ENCODE assay signal across 12 cellular contexts in genomic region chr9:93579711-93580516, GRCh38. TPM values are rescaled to one million over a fixed set of nuclear protein-coding genes. Genes with fewer than 3 reads are reported as not detected.
DNase-seq lines count a peak whose midpoint lies in the region; ATAC-seq, FAIRE-seq and TF ChIP-seq lines count a peak whose summit lies in the region.
"Had no signal": no experiment of that assay in that cellular context is flagged by ENCODE, and none has a peak within 500 bp of the region (broad histone marks: within the 10 kb centered on the region; RNA-seq: fewer than 3 reads in every experiment).

No MANE protein-coding gene starts in this region.

- H4K20me1 ChIP-seq in BLaER1 (peaks cover 60% of the 10 kb centered on the region), neural progenitor cell (ENCODE audit: low read depth) (peaks cover 47% of the 10 kb centered on the region), GM23248 (ENCODE audit: insufficient read depth) (no peaks in the 10 kb centered on the region; the same call in 1 of the 2 replicates)

- peak; percentile 24 to 47 (median 28) for ATAC-seq in heart left ventricle

- H3K4me1 ChIP-seq in BLaER1 (peaks cover 46% of the 10 kb centered on the region), heart left ventricle (peaks cover 0 to 69% (median 56%) of the 10 kb centered on the region in 12 donors), neural progenitor cell (peaks cover 12% of the 10 kb centered on the region), GM23248 (ENCODE audit: insufficient read depth) (peaks cover 16% of the 10 kb centered on the region)

- 67 to 84% (median 79%) methylated on average over 18 to 20 of the region's 20 CpGs for WGBS in heart left ventricle, 4 donors
- WGBS in GM23248 (ENCODE audit: low coverage in 1 of 2, low lambda C conversion rate in 2 of 2, missing lambda C conversion rate in 2 of 2), 2 experiments = 71 to 72% methylated on average over 20 of the region's 20 CpGs

- DNase-seq in heart left ventricle (no peak), neural progenitor cell (ENCODE audit: low spot score) (no peak), OCI-M2 (lab: John Stamatoyannopoulos, UW; ENCODE audit: unreplicated experiment) (no peak), GM19239 (ENCODE audit: insufficient read length, low spot score) (no peak), NCI-H1092 treated with DMSO at 0.1 percent for 48 hours (lab: John Stamatoyannopoulos, UW) (no peak), GM23248 (no peak)
- DNase-seq: NCI-H1694 treated with DMSO at 0.1 percent for 48 hours, occipital lobe had no signal

- peaks cover 14% of the 10 kb centered on the region for H3K27me3 Mint-ChIP-seq in neural progenitor cell (ENCODE audit: insufficient read depth, low read depth)

- no peak overlapping the region for H3K27ac Mint-ChIP-seq in neural progenitor cell

- in situ Hi-C loops in GM23248 (cut with MboI) = no loop called here

- no peak for FAIRE-seq in GM19239 (lab: Jason Lieb, UNC)
- FAIRE-seq: endometrium had no signal

- H2AFZ ChIP-seq in neural progenitor cell (replicated peaks) (no peak overlapping the region), GM23248 (no peak overlapping the region)

- H3K36me3 Mint-ChIP-seq in neural progenitor cell = peaks cover 17% of the 10 kb centered on the region

- H3K4me3 ChIP-seq in BLaER1 (no peak overlapping the region), heart left ventricle (no peak overlapping the region), neural progenitor cell (no peak overlapping the region), GM23248 (no peak overlapping the region)
- H3K4me3 ChIP-seq: SJSA1 had no signal

- intact Hi-C loops in heart left ventricle (cut with DNase I) = loop anchor here in 2 of 10 donors (5.0 to 10.0 kb wide), 2 partner anchors 128 to 135 kb away; partner anchors contain the start of genes FAM120A (in 1 of the 2) and FAM120AOS (in 1 of the 2)

- TF ChIP-seq CTCF in VCaP (conservative IDR thresholded peaks at IDR 0.05) = no peak
- no peak for TF ChIP-seq CTCF in heart left ventricle (IDR thresholded peaks at IDR 0.05)
- no peak for TF ChIP-seq CTCF in neural progenitor cell (IDR thresholded peaks at IDR 0.05)

- no peak for TF ChIP-seq POLR2A in heart left ventricle (IDR thresholded peaks at IDR 0.05)

- peaks cover 17% of the 10 kb centered on the region for H3K36me3 ChIP-seq in BLaER1
- H3K36me3 ChIP-seq in heart left ventricle = no peaks in the 10 kb centered on the region
- no peaks in the 10 kb centered on the region for H3K36me3 ChIP-seq in neural progenitor cell
- H3K36me3 ChIP-seq in GM23248 (ENCODE audit: low read depth) = no peaks in the 10 kb centered on the region
- H3K36me3 ChIP-seq: SJSA1 had no signal

- H3K4me3 Mint-ChIP-seq in neural progenitor cell = peak overlapping the region; percentile 93

- no peak overlapping the region for H3K9ac ChIP-seq in BLaER1
- H3K9ac ChIP-seq in neural progenitor cell = no peak overlapping the region
- no peak overlapping the region for H3K9ac ChIP-seq in GM23248

- H3K4me1 Mint-ChIP-seq in neural progenitor cell = peaks cover 40% of the 10 kb centered on the region

- H3K27ac ChIP-seq in BLaER1 (no peak overlapping the region), VCaP (peak overlapping the region; percentile 49; the same call in 1 of the 2 replicates), heart left ventricle (peak overlapping the region in 9 of 12 donors; percentile 4 to 96 (median 50)), neural progenitor cell (no peak overlapping the region), GM23248 (no peak overlapping the region)
- H3K27ac ChIP-seq: SJSA1 had no signal

- H3K27me3 ChIP-seq in BLaER1 (no peaks in the 10 kb centered on the region), heart left ventricle (no peaks in the 10 kb centered on the region), neural progenitor cell (peaks cover 9% of the 10 kb centered on the region), GM23248 (replicated peaks; ENCODE audit: insufficient read depth) (no peaks in the 10 kb centered on the region)
- H3K27me3 ChIP-seq: SJSA1 had no signal

- H3K9me3 ChIP-seq in BLaER1 = peaks cover 22% of the 10 kb centered on the region
- peaks cover 0 to 10% (median 0%) of the 10 kb centered on the region in 12 donors for H3K9me3 ChIP-seq in heart left ventricle
- no peaks in the 10 kb centered on the region for H3K9me3 ChIP-seq in neural progenitor cell (ENCODE audit: low read depth)
- H3K9me3 ChIP-seq in GM23248 (ENCODE audit: low read depth) = no peaks in the 10 kb centered on the region
- H3K9me3 ChIP-seq: SJSA1 had no signal

- H3K4me2 ChIP-seq in BLaER1 (peak overlapping the region; percentile 98; the same call in 1 of the 2 replicates), neural progenitor cell (no peak overlapping the region), GM23248 (ENCODE audit: unreplicated experiment) (no peak overlapping the region)

- H3K9me3 Mint-ChIP-seq in neural progenitor cell = peaks cover 21% of the 10 kb centered on the region

- H3K79me2 ChIP-seq in neural progenitor cell (ENCODE audit: low read depth) (peaks cover 85% of the 10 kb centered on the region), GM23248 (ENCODE audit: insufficient read depth) (peaks cover 88% of the 10 kb centered on the region)

- no peaks in the 10 kb centered on the region for H3K9me2 ChIP-seq in GM23248 (ENCODE audit: insufficient read depth)

- H3F3A ChIP-seq in neural progenitor cell (ENCODE audit: low read depth) (no peaks in the 10 kb centered on the region), GM23248 (ENCODE audit: insufficient read depth) (no peaks in the 10 kb centered on the region)

RNA-seq across cellular contexts. Expression of gene PHF2, which starts 3.5 kb away (rescaled TPM):
- total RNA-seq in heart left ventricle (10 to 100 TPM; 19.5 to 37.2 (median 22.4) TPM), neural progenitor cell (ENCODE audit: low replicate concordance) (15.7 and 17.6 TPM in 2 replicates)
- polyA plus RNA-seq in heart left ventricle (10 to 100 TPM; 18.8 to 20.4 TPM), GM23248 (2016; fragmentation: Nextera tagmentation; extraction: Ambion mirVana) (3.5 and 4.6 TPM in 2 replicates)
- 12.5 and 16.5 TPM in 2 replicates for total RNA-seq in GM23248 (2014; rRNA removed; shearing (Covaris generic))

Comparison
In these comparisons a context has a peak if more than half of its experiments do, and no peak if none do; other contexts are left out.
1. H3K27ac ChIP-seq: peak in VCaP (single experiment) and heart left ventricle (9 of 12); none in BLaER1 (single experiment), neural progenitor cell (single experiment) and GM23248 (single experiment).